In the genomic region with DNA sequence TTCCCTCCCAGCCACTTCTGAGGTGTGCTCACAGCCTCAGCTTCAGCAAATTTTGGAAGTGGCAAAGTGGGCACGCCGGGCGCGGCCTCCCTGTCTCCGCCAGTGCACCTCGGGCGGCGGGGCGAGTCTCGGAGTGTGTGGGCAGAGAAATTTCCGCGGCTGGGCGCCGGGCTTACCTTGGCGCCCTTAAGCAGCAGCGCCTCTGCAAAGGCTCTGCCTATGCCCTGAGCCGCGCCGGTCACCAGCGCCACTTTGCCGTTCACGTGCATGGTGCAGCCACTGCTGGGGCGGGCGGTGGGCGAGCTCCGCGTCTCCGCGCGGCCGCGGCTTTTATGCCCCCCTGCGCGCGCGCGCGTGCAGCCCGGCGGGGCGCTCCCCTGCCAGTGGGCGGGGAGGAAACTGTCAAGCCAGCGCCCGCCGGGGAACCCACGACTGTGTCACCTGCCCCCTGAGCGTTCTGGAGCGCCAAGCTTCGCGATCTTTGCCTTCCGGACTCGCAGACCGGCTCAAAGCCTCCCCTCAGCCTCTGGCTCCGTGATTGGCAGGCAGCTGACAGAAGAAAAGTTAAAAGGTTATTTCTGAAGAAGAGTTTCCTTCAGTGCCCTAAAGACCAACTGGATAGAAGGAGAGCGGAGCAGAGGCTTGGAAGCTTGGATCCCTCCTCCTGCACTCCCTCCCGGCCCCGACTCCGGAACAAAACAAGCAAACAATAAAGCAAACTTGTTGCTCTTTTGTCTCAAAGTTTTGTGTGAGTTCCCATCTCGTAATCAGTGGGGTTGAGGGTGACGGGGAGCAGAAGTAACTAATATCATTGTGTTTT, we compare ENCODE assay signal across 8 cellular contexts. TPM values are rescaled to one million over a fixed set of nuclear protein-coding genes. Genes with fewer than 3 reads are reported as not detected.
A peak's percentile ranks its signal among the peaks of the same experiment; 100 is the strongest.
DNase-seq lines count a peak whose midpoint lies in the region; ATAC-seq, FAIRE-seq and TF ChIP-seq lines count a peak whose summit lies in the region.

TSS of gene HPGD (minus strand) at position 306 of the 820 bp plus-strand sequence. CDS start at position 269, 37 bp downstream.

- H3K4me1 ChIP-seq in HepG2 (ENCODE audit: insufficient read depth, low read length) = peaks cover 24% of the 10 kb centered on the region

- in situ Hi-C loops in HepG2 (cut with HindIII; ENCODE audit: extremely low pct_ligation_motif_present, low pct_unique_long_range_greater_than_20kb) = no loop called here
- in situ Hi-C loops in G401 (cut with HindIII; ENCODE audit: low sequenced_read_pairs) = no loop called here

- H3K4me1 Mint-ChIP-seq in central memory CD8-positive, alpha-beta T cell = no peaks in the 10 kb centered on the region

- peak within 1 kb of the TSS; percentile 65 for H3K4me3 Mint-ChIP-seq in central memory CD8-positive, alpha-beta T cell

- BruUV-seq in HepG2 (replicated peaks; lab: Mats Ljungman, UMichigan) = no TSS peak

- no peaks in the 10 kb centered on the region for H4K20me1 ChIP-seq in HepG2 (ENCODE audit: insufficient read depth, low read length)

- TF ChIP-seq EP300 in HepG2 (IDR thresholded peaks at IDR 0.05; ENCODE audit: low read depth in 2 of 2, low read length in 2 of 2) (no peak), HepG2 (CRISPR knock-in tag; IDR thresholded peaks at IDR 0.05; ENCODE audit: borderline replicate concordance) (no peak)

- H3K4me2 ChIP-seq in HepG2 (ENCODE audit: low read depth, low read length) = peak within 1 kb of the TSS; percentile 75

- no peak for TF ChIP-seq RAD21 in HepG2 (CRISPR knock-in tag; IDR thresholded peaks at IDR 0.05)

- no peak within 1 kb of the TSS for H3K27ac Mint-ChIP-seq in central memory CD8-positive, alpha-beta T cell (ENCODE audit: low read depth)

- H3K9me3 ChIP-seq in HepG2 (ENCODE audit: low read length) = no peaks in the 10 kb centered on the region

- H3K27me3 Mint-ChIP-seq in central memory CD8-positive, alpha-beta T cell = peaks cover 34% of the 10 kb centered on the region

- TF ChIP-seq CTCF in HepG2 (CRISPR knock-in tag; IDR thresholded peaks at IDR 0.05) = no peak

- POLR2A ChIA-PET in HepG2 (lab: Yijun Ruan, JAX) = no interaction called here

- H3K9me3 Mint-ChIP-seq in central memory CD8-positive, alpha-beta T cell = peaks cover 5% of the 10 kb centered on the region

- H3K36me3 ChIP-seq in HepG2 (replicated peaks in 1 of 2; ENCODE audit: control insufficient read depth in 1 of 2, insufficient read depth in 2 of 2, low read length in 2 of 2) = no peaks in the 10 kb centered on the region

- H3K79me2 ChIP-seq in HepG2 (ENCODE audit: insufficient read depth, low read length) = no peaks in the 10 kb centered on the region

- DNase-seq in DMS153 treated with DMSO at 0.1 percent for 48 hours (lab: John Stamatoyannopoulos, UW; ENCODE audit: unreplicated experiment) (peak; percentile 30), Kasumi-1 (lab: John Stamatoyannopoulos, UW) (peak; percentile 21 to 40), HepG2 (ENCODE audit: low spot score) (no peak), G401 (ENCODE audit: low spot score) (no peak)
- peak; percentile 19 to 50 (median 25) for DNase-seq in activated CD4-positive, CD25-positive, alpha-beta regulatory T cell (lab: John Stamatoyannopoulos, UW)
- peak; percentile 12 to 47 for DNase-seq in central memory CD8-positive, alpha-beta T cell (ENCODE audit: low spot score in 2 of 2)
- peak; percentile 8 to 9 (median 8) for DNase-seq in stimulated activated CD4-positive, alpha-beta T cell treated with anti-CD3 and anti-CD28 coated beads, TNF-alpha, amount 100 ng/mL, for 4 hours (ENCODE audit: low read depth in 3 of 3)

- ATAC-seq in GM21786 (IDR thresholded peaks at IDR 0.05; ENCODE audit: unreplicated experiment) = peak; percentile 58
- ATAC-seq in central memory CD8-positive, alpha-beta T cell (replicated peaks; ENCODE audit: extremely low read depth, poor library complexity, severe bottlenecking) = peak; percentile 72
- peak; percentile 94 for ATAC-seq in HepG2

- peaks cover 0 to 27% of the 10 kb centered on the region in 2 experiments; a peak in 3 of 5 replicates for H3K27me3 ChIP-seq in HepG2 (ENCODE audit: control insufficient read depth in 1 of 2, insufficient read depth in 2 of 2, low read length in 2 of 2)

- FAIRE-seq in HepG2 (lab: Jason Lieb, UNC) = no peak

- H3K9ac ChIP-seq in HepG2 (ENCODE audit: insufficient read depth, low read depth, low read length) = no peak within 1 kb of the TSS

- H3K36me3 Mint-ChIP-seq in central memory CD8-positive, alpha-beta T cell (ENCODE audit: insufficient read depth) = peaks cover 3% of the 10 kb centered on the region

- H3K27ac ChIP-seq in HepG2 (ENCODE audit: extremely low read length, insufficient read depth, low read length) = no peak within 1 kb of the TSS

- CTCF ChIA-PET in HepG2 (lab: Yijun Ruan, JAX; ENCODE audit: low intra/inter-chr PET ratio, low total read pairs) = no interaction called here

- intact Hi-C loops in HepG2 (cut with micrococcal nuclease; ENCODE audit: unreplicated experiment) = no loop called here

- H2AFZ ChIP-seq in HepG2 (ENCODE audit: low read length) = no peak within 1 kb of the TSS

- peak within 1 kb of the TSS; percentile 36 to 52 (median 45); a peak in 5 of 6 replicates for H3K4me3 ChIP-seq in HepG2 (replicated peaks in 1 of 3; ENCODE audit: insufficient read depth in 1 of 3, low read depth in 2 of 3, low read length in 3 of 3)

- 7% methylated on average over 14 of the region's 60 CpGs for WGBS in HepG2 (ENCODE audit: low lambda C conversion rate)

- no peak for TF ChIP-seq POLR2A in HepG2 (IDR thresholded peaks at IDR 0.05; ENCODE audit: insufficient read depth in 1 of 2, low read depth in 2 of 2, low read length in 2 of 2)

TF ChIP-seq in HepG2, 621 proteins besides CTCF, POLR2A, EP300 and RAD21 (continues in another document):
- TF ChIP-seq CENPX (CRISPR knock-in tag; IDR thresholded peaks at IDR 0.05) (no peak), HNF4G (IDR thresholded peaks at IDR 0.05; ENCODE audit: borderline replicate concordance, low read depth, low read length) (no peak), HNF4G (CRISPR knock-in tag; IDR thresholded peaks at IDR 0.05; ENCODE audit: borderline replicate concordance, low read depth) (no peak), ZNF687 (CRISPR knock-in tag; IDR thresholded peaks at IDR 0.05) (peak; percentile 58)
- TF ChIP-seq, protein P1, sequence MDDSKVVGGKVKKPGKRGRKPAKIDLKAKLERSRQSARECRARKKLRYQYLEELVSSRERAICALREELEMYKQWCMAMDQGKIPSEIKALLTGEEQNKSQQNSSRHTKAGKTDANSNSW (CRISPR knock-in tag; IDR thresholded peaks at IDR 0.05; ENCODE audit: borderline replicate concordance) = no peak

RNA-seq across cellular contexts. Expression of gene HPGD, which starts in this region (rescaled TPM):
- total RNA-seq in HepG2 (2016; rRNA removed; fragmentation: Illumina TruSeq; extraction: Trizol) = 0.13 and 0.36 TPM in 2 replicates
- not detected in 2 replicates for total RNA-seq in HepG2 (2016; cell fraction: cytosol; rRNA removed; fragmentation: Illumina TruSeq; extraction: Trizol; ENCODE audit: low read depth)
- total RNA-seq in HepG2 (2016; cell fraction: insoluble cytoplasmic fraction; rRNA removed; fragmentation: Illumina TruSeq; extraction: Trizol) = 0.22 and 0.25 TPM in 2 replicates
- not detected in 2 replicates for total RNA-seq in HepG2 (2016; cell fraction: membrane; rRNA removed; fragmentation: Illumina TruSeq; extraction: Trizol)
- total RNA-seq in HepG2 (2016; cell fraction: nucleus; rRNA removed; fragmentation: Illumina TruSeq; extraction: Trizol) = not detected in 2 replicates
- polyA plus RNA-seq in HepG2 (2011; rRNA removed) = 0.24 and 0.38 TPM in 2 replicates
- 0.06 and 0.12 TPM in 2 replicates for polyA plus RNA-seq in HepG2 (2011; cell fraction: cytosol; rRNA removed)
- 0.21 and 0.23 TPM in 2 replicates for polyA plus RNA-seq in HepG2 (2011; cell fraction: nucleus; rRNA removed)
- 0.36 and 0.55 TPM in 2 replicates for polyA plus RNA-seq in HepG2 (2012)
- 0.19 TPM in 1 of 2 replicates, not detected in the other for polyA plus RNA-seq in HepG2 (2016; cell fraction: cytosol; fragmentation: Illumina TruSeq; extraction: Trizol; ENCODE audit: low read depth)
- 0.24 and 0.35 TPM in 2 replicates for polyA plus RNA-seq in HepG2 (2016; cell fraction: insoluble cytoplasmic fraction; fragmentation: Illumina TruSeq; extraction: Trizol; ENCODE audit: low read depth)
- polyA plus RNA-seq in HepG2 (2016; cell fraction: membrane; fragmentation: Illumina TruSeq; extraction: Trizol; ENCODE audit: low read depth) = 0.15 TPM in 1 of 2 replicates, not detected in the other
- not detected in 2 replicates for polyA plus RNA-seq in HepG2 (2016; cell fraction: nucleus; fragmentation: Illumina TruSeq; extraction: Trizol; ENCODE audit: insufficient read depth, low read depth)
- 0.32 and 0.77 TPM in 2 replicates for polyA minus RNA-seq in HepG2 (2011; rRNA and poly(A)+ RNA removed; ENCODE audit: low replicate concordance)
- not detected in 2 replicates for polyA minus RNA-seq in HepG2 (2011; cell fraction: cytosol; rRNA and poly(A)+ RNA removed)
- polyA minus RNA-seq in HepG2 (2011; cell fraction: nucleus; rRNA and poly(A)+ RNA removed) = 0.75 TPM in 1 of 2 replicates, not detected in the other
- not detected in 2 replicates for total RNA-seq in G401 (2014; rRNA removed; shearing (Covaris generic))

Comparison
In these comparisons a context has a peak if more than half of its experiments do, and no peak if none do; other contexts are left out.
1. Peak in ATAC-seq, H3K4me3 ChIP-seq and H3K4me2 ChIP-seq in HepG2; RNA of the gene not detected or under 1 TPM.
2. DNase-seq: peak in DMS153 treated with DMSO at 0.1 percent for 48 hours (single experiment), Kasumi-1 (2 of 2), activated CD4-positive, CD25-positive, alpha-beta regulatory T cell (4 of 4), central memory CD8-positive, alpha-beta T cell (2 of 2) and stimulated activated CD4-positive, alpha-beta T cell treated with anti-CD3 and anti-CD28 coated beads, TNF-alpha, amount 100 ng/mL, for 4 hours (3 of 3); none in HepG2 (single experiment) and G401 (single experiment).
3. Peak in every context shown above with its lines, with median percentiles within 50 percentile points of each other: ATAC-seq.